In the genomic region with DNA sequence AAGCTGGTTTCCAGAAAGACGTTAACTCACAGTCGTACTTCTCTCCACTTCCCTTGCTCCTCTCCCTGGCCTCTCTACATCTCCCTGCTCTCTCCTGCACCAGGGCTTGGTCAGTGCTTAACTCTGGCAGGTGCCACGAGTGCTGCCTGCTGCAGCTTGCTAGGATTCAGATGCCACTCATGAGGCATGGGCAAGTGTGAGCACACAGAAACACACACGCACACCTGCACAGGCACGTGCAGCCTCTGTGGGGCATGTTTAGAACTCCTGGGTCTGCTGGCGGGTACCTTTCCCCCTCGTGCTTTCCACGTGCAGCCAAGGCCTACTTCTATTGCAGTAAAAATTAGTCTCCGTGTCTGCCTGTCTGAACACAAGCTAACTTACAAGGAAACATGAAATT, we compare ENCODE assay signal across 20 cellular contexts. TPM values are rescaled to one million over a fixed set of nuclear protein-coding genes. Genes with fewer than 3 reads are reported as not detected.
A peak's percentile ranks its signal among the peaks of the same experiment; 100 is the strongest.
DNase-seq lines count a peak whose midpoint lies in the region; ATAC-seq and TF ChIP-seq lines count a peak whose summit lies in the region.
"Had no signal": no experiment of that assay in that cellular context is flagged by ENCODE, and none has a peak within 500 bp of the region (broad histone marks: within the 10 kb centered on the region; RNA-seq: fewer than 3 reads in every experiment).

No MANE protein-coding gene starts in this region.

- H3K4me1 ChIP-seq in A673 (ENCODE audit: insufficient read depth, low read length, poor library complexity, severe bottlenecking) (peaks cover 69% of the 10 kb centered on the region), neural progenitor cell (peaks cover 56% of the 10 kb centered on the region)
- H3K4me1 ChIP-seq: BE2C, HAP-1 had no signal

- H3K79me2 ChIP-seq in neural progenitor cell (ENCODE audit: low read depth): no peaks in the 10 kb centered on the region

- no peak for ATAC-seq in GM19328 (IDR thresholded peaks at IDR 0.05; ENCODE audit: unreplicated experiment)
- ATAC-seq: GM23338 had no signal

- H3K4me1 Mint-ChIP-seq in neural progenitor cell: peaks cover 70% of the 10 kb centered on the region
- no peaks in the 10 kb centered on the region for H3K4me1 Mint-ChIP-seq in T-helper 2 cell treated with Interferon-gamma antibody and Interleukin-4, amounts not matched to agents 5 μg/mL and 100 μg/mL, for 36 hours (ENCODE audit: low read depth)
- H3K4me1 Mint-ChIP-seq: CD14-positive monocyte; CD8-positive, alpha-beta memory T cell had no signal

- CTCF ChIA-PET in A673 (lab: Charles Lee): no interaction called here

- TF ChIP-seq CTCF in A673 (conservative IDR thresholded peaks at IDR 0.05; ENCODE audit: low read depth, low read length) (no peak), neural progenitor cell (IDR thresholded peaks at IDR 0.05) (no peak)

- DNase-seq in DMS79 treated with DMSO at 0.1 percent for 48 hours (lab: John Stamatoyannopoulos, UW) (peak; percentile 59), DMS79 (lab: John Stamatoyannopoulos, UW) (no peak), A673 (ENCODE audit: low spot score) (no peak), neural progenitor cell (ENCODE audit: low spot score) (no peak), ureter (ENCODE audit: low spot score) (peak; percentile 25)
- DNase-seq in T-helper 2 cell treated with Interferon-gamma antibody and Interleukin-4, amounts not matched to agents 5 μg/mL and 100 μg/mL, for 36 hours (ENCODE audit: low spot score): no peak
- DNase-seq: ACHN; AML-193; BE2C; CD4-positive, alpha-beta T cell; CD8-positive, alpha-beta memory T cell; DMS 273 treated with DMSO at 0.1 percent for 48 hours; DND-41; HFFc6 had no signal

- H3K9me3 Mint-ChIP-seq in neural progenitor cell: peaks cover 4% of the 10 kb centered on the region
- no peaks in the 10 kb centered on the region for H3K9me3 Mint-ChIP-seq in T-helper 2 cell treated with Interferon-gamma antibody and Interleukin-4, amounts not matched to agents 5 μg/mL and 100 μg/mL, for 36 hours
- H3K9me3 Mint-ChIP-seq: CD4-positive, alpha-beta T cell; GM23338 had no signal

- H3K4me3 Mint-ChIP-seq in neural progenitor cell: no peak overlapping the region
- H3K4me3 Mint-ChIP-seq in T-helper 2 cell treated with Interferon-gamma antibody and Interleukin-4, amounts not matched to agents 5 μg/mL and 100 μg/mL, for 36 hours: no peak overlapping the region
- H3K4me3 Mint-ChIP-seq: CD14-positive monocyte; CD4-positive, alpha-beta T cell; CD8-positive, alpha-beta memory T cell; GM23338; HFFc6 had no signal

- no peaks in the 10 kb centered on the region for H3K36me3 ChIP-seq in A673 (ENCODE audit: insufficient read depth, low read length, poor library complexity, severe bottlenecking)
- H3K36me3 ChIP-seq in neural progenitor cell: no peaks in the 10 kb centered on the region
- H3K36me3 ChIP-seq: BE2C; BLaER1 treated with 17β-estradiol and CSF1 and Interleukin-3, amounts not matched to agents 10 nM and 100 nM; HAP-1 had no signal

- H3K4me2 ChIP-seq in neural progenitor cell: no peak overlapping the region
- H3K4me2 ChIP-seq: BLaER1 treated with 17β-estradiol and CSF1 and Interleukin-3, amounts not matched to agents 10 nM and 100 nM; GM23338 had no signal

- no peaks in the 10 kb centered on the region for H4K20me1 ChIP-seq in neural progenitor cell (ENCODE audit: low read depth)

- no peaks in the 10 kb centered on the region for H3K27me3 ChIP-seq in A673 (replicated peaks; ENCODE audit: insufficient read depth, low read depth, low read length, poor library complexity)
- H3K27me3 ChIP-seq in neural progenitor cell: peaks cover 35% of the 10 kb centered on the region

- peaks cover 20% of the 10 kb centered on the region for H3K27me3 Mint-ChIP-seq in neural progenitor cell (ENCODE audit: insufficient read depth, low read depth)
- H3K27me3 Mint-ChIP-seq in T-helper 2 cell treated with Interferon-gamma antibody and Interleukin-4, amounts not matched to agents 5 μg/mL and 100 μg/mL, for 36 hours (ENCODE audit: low read depth): peaks cover 20% of the 10 kb centered on the region

- no peak overlapping the region for H3K4me3 ChIP-seq in A673 (ENCODE audit: low read depth, low read length, poor library complexity, severe bottlenecking)
- H3K4me3 ChIP-seq in neural progenitor cell: no peak overlapping the region
- H3K4me3 ChIP-seq: BLaER1 treated with 17β-estradiol and CSF1 and Interleukin-3, amounts not matched to agents 10 nM and 100 nM; GM23338; HAP-1 had no signal

- no TSS peak for BruUV-seq in A673 (replicated peaks; lab: Mats Ljungman, UMichigan)

- H3K27ac Mint-ChIP-seq in neural progenitor cell: peak overlapping the region; percentile 34
- no peak overlapping the region for H3K27ac Mint-ChIP-seq in T-helper 2 cell treated with Interferon-gamma antibody and Interleukin-4, amounts not matched to agents 5 μg/mL and 100 μg/mL, for 36 hours
- H3K27ac Mint-ChIP-seq: CD14-positive monocyte; CD4-positive, alpha-beta T cell; CD8-positive, alpha-beta memory T cell; GM23338; HFFc6 had no signal

- intact Hi-C loops in A673 (cut with micrococcal nuclease; ENCODE audit: unreplicated experiment): loop anchor here (5.0 kb wide), 1 partner anchor 509 kb away; no protein-coding TSS in a partner anchor

- no peaks in the 10 kb centered on the region for H3K36me3 Mint-ChIP-seq in neural progenitor cell
- H3K36me3 Mint-ChIP-seq in T-helper 2 cell treated with Interferon-gamma antibody and Interleukin-4, amounts not matched to agents 5 μg/mL and 100 μg/mL, for 36 hours (ENCODE audit: low read depth): no peaks in the 10 kb centered on the region
- H3K36me3 Mint-ChIP-seq: CD14-positive monocyte; CD8-positive, alpha-beta memory T cell had no signal

- H2AFZ ChIP-seq in neural progenitor cell (replicated peaks): no peak overlapping the region
- H2AFZ ChIP-seq: GM23338 had no signal

- H3K9ac ChIP-seq in neural progenitor cell: no peak overlapping the region
- H3K9ac ChIP-seq: BLaER1 treated with 17β-estradiol and CSF1 and Interleukin-3, amounts not matched to agents 10 nM and 100 nM had no signal

- H3F3A ChIP-seq in neural progenitor cell (ENCODE audit: low read depth): peaks cover 21% of the 10 kb centered on the region

- no peaks in the 10 kb centered on the region for H3K9me3 ChIP-seq in A673 (ENCODE audit: low read depth, low read length, poor library complexity, severe bottlenecking)
- no peaks in the 10 kb centered on the region for H3K9me3 ChIP-seq in neural progenitor cell (ENCODE audit: low read depth)
- H3K9me3 ChIP-seq: BE2C, HAP-1 had no signal

- H3K27ac ChIP-seq in A673 (ENCODE audit: low read depth, low read length, poor library complexity, severe bottlenecking) (peak overlapping the region; percentile 96), neural progenitor cell (no peak overlapping the region)
- H3K27ac ChIP-seq: 22Rv1; BLaER1 treated with 17β-estradiol and CSF1 and Interleukin-3, amounts not matched to agents 10 nM and 100 nM had no signal

- POLR2A ChIA-PET in A673 (lab: Charles Lee; ENCODE audit: low non-redundant PET): no interaction called here

RNA-seq across cellular contexts. Expression of a gene that starts 31.8 kb away (rescaled TPM):
- total RNA-seq in A673 (2021) (47.7 and 56.6 TPM in 2 replicates), neural progenitor cell (ENCODE audit: low replicate concordance) (3.3 and 4.7 TPM in 2 replicates), ureter (not detected)
- total RNA-seq: CD4-positive, alpha-beta T cell; CD8-positive, alpha-beta memory T cell; HFFc6 had no signal

Comparison
In these comparisons a context has a peak if more than half of its experiments do, and no peak if none do; other contexts are left out.
1. DNase-seq: peak in DMS79 treated with DMSO at 0.1 percent for 48 hours (single experiment) and ureter (single experiment); none in DMS79 (single experiment), A673 (single experiment), neural progenitor cell (single experiment) and T-helper 2 cell treated with Interferon-gamma antibody and Interleukin-4, amounts not matched to agents 5 μg/mL and 100 μg/mL, for 36 hours (single experiment).